Comparison of ENCODE assay signal across 12 cellular contexts in genomic region chr3:119582178-119582577, GRCh38. TPM values are rescaled to one million over a fixed set of nuclear protein-coding genes. Genes with fewer than 3 reads are reported as not detected.
DNase-seq lines count a peak whose midpoint lies in the region; ATAC-seq and TF ChIP-seq lines count a peak whose summit lies in the region.
"Had no signal": no experiment of that assay in that cellular context is flagged by ENCODE, and none has a peak within 500 bp of the region (broad histone marks: within the 10 kb centered on the region; RNA-seq: fewer than 3 reads in every experiment).

No MANE protein-coding gene starts in this region.

- H3K27me3 Mint-ChIP-seq in activated naive CD4-positive, alpha-beta T cell treated with anti-CD3 and anti-CD28 coated beads, Interleukin-2, amount 10 ng/mL, durations not matched to agents 7 days and 5 days, result peaks cover 26% of the 10 kb centered on the region
- peaks cover 6% of the 10 kb centered on the region for H3K27me3 Mint-ChIP-seq in activated T-cell treated with anti-CD3 and anti-CD28 coated beads, Interleukin-2, amount 50 U/mL, for 72 hours (ENCODE audit: low read depth)
- no peaks in the 10 kb centered on the region for H3K27me3 Mint-ChIP-seq in stimulated activated naive B cell treated with anti-CD40 and anti-IgM and Interleukin-4, amounts not matched to agents 10 μg/mL and 1 μg/mL and 100 μg/mL, for 72 hours
- H3K27me3 Mint-ChIP-seq in HFFc6 (ENCODE audit: insufficient read depth), result peaks cover 3% of the 10 kb centered on the region; the same call in 1 of the 2 replicates
- H3K27me3 Mint-ChIP-seq: activated naive CD8-positive, alpha-beta T cell treated with anti-CD3 and anti-CD28 coated beads, Interleukin-2, amount 10 ng/mL, durations not matched to agents 7 days and 5 days had no signal

- H3K4me3 ChIP-seq in foreskin fibroblast (ENCODE audit: low read depth in 1 of 2, low read length in 2 of 2), result no peak overlapping the region

- CTCF ChIA-PET in activated naive CD4-positive, alpha-beta T cell treated with anti-CD3 and anti-CD28 coated beads, Interleukin-2, amount 10 ng/mL, durations not matched to agents 7 days and 5 days (lab: Charles Lee), result no interaction called here

- ATAC-seq in activated naive CD4-positive, alpha-beta T cell treated with anti-CD3 and anti-CD28 coated beads, Interleukin-2, amount 50 U/mL, for 72 hours, result peak; percentile 53 to 68
- peak; percentile 40 for ATAC-seq in HG02852 (IDR thresholded peaks at IDR 0.05; ENCODE audit: unreplicated experiment)
- ATAC-seq in activated T-cell treated with anti-CD3 and anti-CD28 coated beads, Interleukin-2, amount 50 U/mL, for 72 hours (replicated peaks in 1 of 2), result peak; percentile 69 to 73
- ATAC-seq in stimulated activated naive B cell treated with anti-CD40 and anti-IgM and Interleukin-4, amounts not matched to agents 10 μg/mL and 1 μg/mL and 100 μg/mL, for 72 hours (replicated peaks), result peak in 1 of 2 donors; percentile 29
- ATAC-seq: HCT116 had no signal

- peaks cover 0 to 5% of the 10 kb centered on the region in 2 donors for H3K36me3 Mint-ChIP-seq in activated naive CD4-positive, alpha-beta T cell treated with anti-CD3 and anti-CD28 coated beads, Interleukin-2, amount 50 U/mL, for 72 hours
- no peaks in the 10 kb centered on the region for H3K36me3 Mint-ChIP-seq in activated naive CD4-positive, alpha-beta T cell treated with anti-CD3 and anti-CD28 coated beads, Interleukin-2, amount 10 ng/mL, durations not matched to agents 7 days and 5 days
- no peaks in the 10 kb centered on the region for H3K36me3 Mint-ChIP-seq in activated T-cell treated with anti-CD3 and anti-CD28 coated beads, Interleukin-2, amount 50 U/mL, for 72 hours (ENCODE audit: insufficient read depth in 2 of 2)
- H3K36me3 Mint-ChIP-seq in stimulated activated naive B cell treated with anti-CD40 and anti-IgM and Interleukin-4, amounts not matched to agents 10 μg/mL and 1 μg/mL and 100 μg/mL, for 72 hours, result peaks cover 26 to 29% of the 10 kb centered on the region in 2 donors
- no peaks in the 10 kb centered on the region for H3K36me3 Mint-ChIP-seq in HFFc6 (ENCODE audit: low read depth)

- no peaks in the 10 kb centered on the region for H3K9me3 Mint-ChIP-seq in activated naive CD4-positive, alpha-beta T cell treated with anti-CD3 and anti-CD28 coated beads, Interleukin-2, amount 50 U/mL, for 72 hours
- H3K9me3 Mint-ChIP-seq in activated naive CD4-positive, alpha-beta T cell treated with anti-CD3 and anti-CD28 coated beads, Interleukin-2, amount 10 ng/mL, durations not matched to agents 7 days and 5 days, result no peaks in the 10 kb centered on the region
- H3K9me3 Mint-ChIP-seq in activated T-cell treated with anti-CD3 and anti-CD28 coated beads, Interleukin-2, amount 50 U/mL, for 72 hours, result no peaks in the 10 kb centered on the region
- H3K9me3 Mint-ChIP-seq in stimulated activated naive B cell treated with anti-CD40 and anti-IgM and Interleukin-4, amounts not matched to agents 10 μg/mL and 1 μg/mL and 100 μg/mL, for 72 hours, result peaks cover 0 to 1% of the 10 kb centered on the region in 2 donors
- H3K9me3 Mint-ChIP-seq in HFFc6, result no peaks in the 10 kb centered on the region
- H3K9me3 Mint-ChIP-seq: activated naive CD8-positive, alpha-beta T cell treated with anti-CD3 and anti-CD28 coated beads, Interleukin-2, amount 10 ng/mL, durations not matched to agents 7 days and 5 days; endodermal cell had no signal

- H3K4me1 Mint-ChIP-seq in activated naive CD4-positive, alpha-beta T cell treated with anti-CD3 and anti-CD28 coated beads, Interleukin-2, amount 10 ng/mL, durations not matched to agents 7 days and 5 days, result peaks cover 10% of the 10 kb centered on the region
- H3K4me1 Mint-ChIP-seq in activated T-cell treated with anti-CD3 and anti-CD28 coated beads, Interleukin-2, amount 50 U/mL, for 72 hours (ENCODE audit: low read depth), result peaks cover 32% of the 10 kb centered on the region
- peaks cover 32 to 70% of the 10 kb centered on the region in 2 donors for H3K4me1 Mint-ChIP-seq in stimulated activated naive B cell treated with anti-CD40 and anti-IgM and Interleukin-4, amounts not matched to agents 10 μg/mL and 1 μg/mL and 100 μg/mL, for 72 hours
- peaks cover 27% of the 10 kb centered on the region for H3K4me1 Mint-ChIP-seq in HFFc6 (ENCODE audit: low read depth)

- TF ChIP-seq CTCF in HFFc6 (IDR thresholded peaks at IDR 0.05) (no peak), foreskin fibroblast (IDR thresholded peaks at IDR 0.05; ENCODE audit: low read depth, low read length) (no peak)

- H3K4me3 Mint-ChIP-seq in activated naive CD4-positive, alpha-beta T cell treated with anti-CD3 and anti-CD28 coated beads, Interleukin-2, amount 10 ng/mL, durations not matched to agents 7 days and 5 days, result no peak overlapping the region
- peak overlapping the region; percentile 4 to 10 for H3K4me3 Mint-ChIP-seq in activated T-cell treated with anti-CD3 and anti-CD28 coated beads, Interleukin-2, amount 50 U/mL, for 72 hours
- H3K4me3 Mint-ChIP-seq in stimulated activated naive B cell treated with anti-CD40 and anti-IgM and Interleukin-4, amounts not matched to agents 10 μg/mL and 1 μg/mL and 100 μg/mL, for 72 hours, result peak overlapping the region; percentile 36 to 53
- H3K4me3 Mint-ChIP-seq in HFFc6, result no peak overlapping the region
- H3K4me3 Mint-ChIP-seq: activated naive CD8-positive, alpha-beta T cell treated with anti-CD3 and anti-CD28 coated beads, Interleukin-2, amount 10 ng/mL, durations not matched to agents 7 days and 5 days; endodermal cell had no signal

- no peak overlapping the region for H3K27ac Mint-ChIP-seq in activated naive CD4-positive, alpha-beta T cell treated with anti-CD3 and anti-CD28 coated beads, Interleukin-2, amount 50 U/mL, for 72 hours
- H3K27ac Mint-ChIP-seq in activated naive CD4-positive, alpha-beta T cell treated with anti-CD3 and anti-CD28 coated beads, Interleukin-2, amount 10 ng/mL, durations not matched to agents 7 days and 5 days, result no peak overlapping the region
- no peak overlapping the region for H3K27ac Mint-ChIP-seq in activated T-cell treated with anti-CD3 and anti-CD28 coated beads, Interleukin-2, amount 50 U/mL, for 72 hours
- H3K27ac Mint-ChIP-seq in stimulated activated naive B cell treated with anti-CD40 and anti-IgM and Interleukin-4, amounts not matched to agents 10 μg/mL and 1 μg/mL and 100 μg/mL, for 72 hours, result peak overlapping the region; percentile 95
- H3K27ac Mint-ChIP-seq in HFFc6, result no peak overlapping the region
- H3K27ac Mint-ChIP-seq: activated naive CD8-positive, alpha-beta T cell treated with anti-CD3 and anti-CD28 coated beads, Interleukin-2, amount 10 ng/mL, durations not matched to agents 7 days and 5 days; endodermal cell had no signal

- no peak for DNase-seq in activated naive CD4-positive, alpha-beta T cell treated with anti-CD3 and anti-CD28 coated beads, Interleukin-2, amount 50 U/mL, for 72 hours (ENCODE audit: low spot score in 2 of 2)
- no peak for DNase-seq in activated naive CD4-positive, alpha-beta T cell treated with anti-CD3 and anti-CD28 coated beads, Interleukin-2, amount 10 ng/mL, durations not matched to agents 7 days and 5 days
- peak; percentile 48 to 54 for DNase-seq in activated T-cell treated with anti-CD3 and anti-CD28 coated beads, Interleukin-2, amount 50 U/mL, for 72 hours
- no peak for DNase-seq in stimulated activated naive B cell treated with anti-CD40 and anti-IgM and Interleukin-4, amounts not matched to agents 10 μg/mL and 1 μg/mL and 100 μg/mL, for 72 hours
- no peak for DNase-seq in HFFc6
- DNase-seq in cerebellar nuclear complex (lab: John Stamatoyannopoulos, UW), result no peak
- DNase-seq in foreskin fibroblast, result no peak
- DNase-seq: activated naive CD8-positive, alpha-beta T cell treated with anti-CD3 and anti-CD28 coated beads, Interleukin-2, amount 10 ng/mL, durations not matched to agents 7 days and 5 days; endodermal cell; NCI-H526 had no signal

RNA-seq across cellular contexts. Expression of gene ADPRH, which starts 2.9 kb away (rescaled TPM):
- 1 to 10 TPM; 3.4 to 5.1 TPM for total RNA-seq in activated naive CD4-positive, alpha-beta T cell treated with anti-CD3 and anti-CD28 coated beads, Interleukin-2, amount 50 U/mL, for 72 hours
- total RNA-seq in activated T-cell treated with anti-CD3 and anti-CD28 coated beads, Interleukin-2, amount 50 U/mL, for 72 hours, result 10 to 100 TPM in 1 of 2 donors, 1 to 10 TPM in 1; 6.3 to 13.8 TPM
- total RNA-seq in HFFc6 (2021; fragmentation: NEBNext Ultra II Directional; extraction: Animal tissue kit (Norgen Biotek cat#: 25700)), result 1 to 10 TPM in 2 of 6 experiments, under 1 TPM in 4; 0.10 to 1.8 (median 0.19) TPM

RNA-seq across cellular contexts. Expression of gene PLA1A, which starts 15.5 kb away (rescaled TPM):
- under 1 TPM in 1 of 2 donors, not detected in 1; 0.52 TPM for total RNA-seq in activated naive CD4-positive, alpha-beta T cell treated with anti-CD3 and anti-CD28 coated beads, Interleukin-2, amount 50 U/mL, for 72 hours
- total RNA-seq in activated T-cell treated with anti-CD3 and anti-CD28 coated beads, Interleukin-2, amount 50 U/mL, for 72 hours, result 1 to 10 TPM in 1 of 2 donors, under 1 TPM in 1; 0.79 to 1.2 TPM
- total RNA-seq in HFFc6 (2021; fragmentation: NEBNext Ultra II Directional; extraction: Animal tissue kit (Norgen Biotek cat#: 25700)), result not detected

RNA-seq across cellular contexts. Expression of gene CD80, which starts 22.8 kb away (rescaled TPM):
- total RNA-seq in activated naive CD4-positive, alpha-beta T cell treated with anti-CD3 and anti-CD28 coated beads, Interleukin-2, amount 50 U/mL, for 72 hours, result 1 to 10 TPM in 1 of 2 donors, under 1 TPM in 1; 0.80 to 1.2 TPM
- 10 to 100 TPM in 1 of 2 donors, 1 to 10 TPM in 1; 8.3 to 11.9 TPM for total RNA-seq in activated T-cell treated with anti-CD3 and anti-CD28 coated beads, Interleukin-2, amount 50 U/mL, for 72 hours
- not detected for total RNA-seq in HFFc6 (2021; fragmentation: NEBNext Ultra II Directional; extraction: Animal tissue kit (Norgen Biotek cat#: 25700))

Comparison
In these comparisons a context has a peak if more than half of its experiments do, and no peak if none do; other contexts are left out.
1. DNase-seq: peak in activated T-cell treated with anti-CD3 and anti-CD28 coated beads, Interleukin-2, amount 50 U/mL, for 72 hours (2 of 2); none in activated naive CD4-positive, alpha-beta T cell treated with anti-CD3 and anti-CD28 coated beads, Interleukin-2, amount 50 U/mL, for 72 hours (0 of 2), activated naive CD4-positive, alpha-beta T cell treated with anti-CD3 and anti-CD28 coated beads, Interleukin-2, amount 10 ng/mL, durations not matched to agents 7 days and 5 days (single experiment), stimulated activated naive B cell treated with anti-CD40 and anti-IgM and Interleukin-4, amounts not matched to agents 10 μg/mL and 1 μg/mL and 100 μg/mL, for 72 hours (single experiment), HFFc6 (single experiment), cerebellar nuclear complex (0 of 2) and foreskin fibroblast (0 of 2).
2. H3K4me3 Mint-ChIP-seq: peak in activated T-cell treated with anti-CD3 and anti-CD28 coated beads, Interleukin-2, amount 50 U/mL, for 72 hours (2 of 2) and stimulated activated naive B cell treated with anti-CD40 and anti-IgM and Interleukin-4, amounts not matched to agents 10 μg/mL and 1 μg/mL and 100 μg/mL, for 72 hours (2 of 2); none in activated naive CD4-positive, alpha-beta T cell treated with anti-CD3 and anti-CD28 coated beads, Interleukin-2, amount 10 ng/mL, durations not matched to agents 7 days and 5 days (single experiment) and HFFc6 (single experiment).
3. RNA of gene CD80, which starts 22.8 kb away (total RNA-seq): 8.3 to 11.9 TPM in activated T-cell treated with anti-CD3 and anti-CD28 coated beads, Interleukin-2, amount 50 U/mL, for 72 hours; 0.80 to 1.2 TPM in activated naive CD4-positive, alpha-beta T cell treated with anti-CD3 and anti-CD28 coated beads, Interleukin-2, amount 50 U/mL, for 72 hours and not detected in HFFc6; every median in the first group is over 4 times any median in the second.